In genomic region chr2:20649586-20650375, GRCh38 we compare ENCODE assay signal across 9 cellular contexts. TPM values are rescaled to one million over a fixed set of nuclear protein-coding genes. Genes with fewer than 3 reads are reported as not detected.
A peak's percentile ranks its signal among the peaks of the same experiment; 100 is the strongest.
DNase-seq lines count a peak whose midpoint lies in the region; ATAC-seq and TF ChIP-seq lines count a peak whose summit lies in the region.
"Had no signal": no experiment of that assay in that cellular context is flagged by ENCODE, and none has a peak within 500 bp of the region (broad histone marks: within the 10 kb centered on the region; RNA-seq: fewer than 3 reads in every experiment).

No MANE protein-coding gene starts in this region.

- no peak overlapping the region for H3K27ac Mint-ChIP-seq in stimulated activated naive CD8-positive, alpha-beta T cell treated with anti-CD3 and anti-CD28 coated beads, Interleukin-15, Interleukin-2, amounts not matched to agents 100 ng/mL and 50 ng/mL, for 24 hours

- DNase-seq in stimulated activated naive CD8-positive, alpha-beta T cell treated with anti-CD3 and anti-CD28 coated beads, Interleukin-15, Interleukin-2, amounts not matched to agents 100 U/mL and 50 U/mL, for 24 hours = no peak
- DNase-seq in choroid plexus epithelial cell (ENCODE audit: low read depth) (no peak), SW 1271 (lab: John Stamatoyannopoulos, UW) (no peak)

- no peaks in the 10 kb centered on the region for H3K27me3 Mint-ChIP-seq in stimulated activated naive CD8-positive, alpha-beta T cell treated with anti-CD3 and anti-CD28 coated beads, Interleukin-15, Interleukin-2, amounts not matched to agents 100 ng/mL and 50 ng/mL, for 24 hours

- no peaks in the 10 kb centered on the region for H3K27me3 ChIP-seq in mononuclear cell (ENCODE audit: insufficient read depth, low read length)

- no peaks in the 10 kb centered on the region for H3K9me3 ChIP-seq in mononuclear cell (ENCODE audit: low read depth, low read length)

- peaks cover 37% of the 10 kb centered on the region for H3K4me1 Mint-ChIP-seq in stimulated activated naive CD8-positive, alpha-beta T cell treated with anti-CD3 and anti-CD28 coated beads, Interleukin-15, Interleukin-2, amounts not matched to agents 100 ng/mL and 50 ng/mL, for 24 hours (ENCODE audit: low read depth)

- H3K36me3 Mint-ChIP-seq in stimulated activated naive CD8-positive, alpha-beta T cell treated with anti-CD3 and anti-CD28 coated beads, Interleukin-15, Interleukin-2, amounts not matched to agents 100 ng/mL and 50 ng/mL, for 24 hours (ENCODE audit: low read depth) = no peaks in the 10 kb centered on the region

- no peaks in the 10 kb centered on the region for H3K9me3 Mint-ChIP-seq in stimulated activated naive CD8-positive, alpha-beta T cell treated with anti-CD3 and anti-CD28 coated beads, Interleukin-15, Interleukin-2, amounts not matched to agents 100 ng/mL and 50 ng/mL, for 24 hours

- no peak for TF ChIP-seq CTCF in choroid plexus epithelial cell (conservative IDR thresholded peaks at IDR 0.05; ENCODE audit: low read depth, low read length)

- ATAC-seq in stimulated activated naive CD8-positive, alpha-beta T cell treated with anti-CD3 and anti-CD28 coated beads, Interleukin-15, Interleukin-2, amounts not matched to agents 100 U/mL and 50 U/mL, for 24 hours = no peak
- ATAC-seq in GM21717 (IDR thresholded peaks at IDR 0.05; ENCODE audit: unreplicated experiment) (no peak), HG03342 (IDR thresholded peaks at IDR 0.05; ENCODE audit: unreplicated experiment) (no peak), GM21360 (IDR thresholded peaks at IDR 0.05; ENCODE audit: unreplicated experiment) (no peak)

- peaks cover 45% of the 10 kb centered on the region for H3K4me1 ChIP-seq in mononuclear cell (ENCODE audit: insufficient read depth, low read length)

- H3K4me3 ChIP-seq in choroid plexus epithelial cell (ENCODE audit: low read depth, low read length) = peak overlapping the region; percentile 94
- peak overlapping the region; percentile 82 for H3K4me3 ChIP-seq in mononuclear cell (ENCODE audit: low read length)

- peak overlapping the region; percentile 83 for H3K4me3 Mint-ChIP-seq in stimulated activated naive CD8-positive, alpha-beta T cell treated with anti-CD3 and anti-CD28 coated beads, Interleukin-15, Interleukin-2, amounts not matched to agents 100 ng/mL and 50 ng/mL, for 24 hours

RNA-seq across cellular contexts. Expression of gene HS1BP3, which starts 1.1 kb away (rescaled TPM):
- 10.2 TPM for total RNA-seq in mononuclear cell

RNA-seq across cellular contexts. Expression of gene GDF7, which starts 17.2 kb away (rescaled TPM):
- total RNA-seq in mononuclear cell = 0.31 TPM
- total RNA-seq: myocyte had no signal
